ENCODE assay signal across 1 cellular context in the genomic region with DNA sequence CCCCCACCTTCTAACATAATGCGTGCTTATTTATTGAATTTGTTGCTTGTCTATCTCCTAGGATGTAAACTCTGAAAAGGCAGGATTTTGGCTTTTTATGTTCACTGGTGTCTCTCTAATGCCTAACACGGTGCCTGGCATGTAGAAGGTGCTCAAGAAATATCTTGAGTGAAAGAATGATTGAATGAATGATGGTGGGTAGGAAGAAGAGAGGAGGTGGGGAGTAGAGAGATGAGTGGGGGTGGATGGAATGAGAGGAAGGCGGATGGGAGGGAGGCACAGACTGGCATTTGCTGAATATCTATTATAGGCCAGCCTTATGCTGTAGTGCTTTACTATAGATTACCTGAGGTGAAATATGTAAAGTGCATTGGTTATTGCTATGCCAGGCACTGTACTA.
TF ChIP-seq lines count a peak whose summit lies in the region.

No MANE protein-coding gene starts in this region.

TF ChIP-seq in HCT116, 20 proteins besides CTCF, POLR2A, EP300 and RAD21:
- TF ChIP-seq YY1 (IDR thresholded peaks at IDR 0.05; ENCODE audit: extremely low read depth, insufficient replicate concordance, low read depth, low read length) (no peak), SIN3A (IDR thresholded peaks at IDR 0.05; ENCODE audit: low read depth) (no peak), SP1 (IDR thresholded peaks at IDR 0.05; ENCODE audit: low read depth) (no peak), FOSL1 (IDR thresholded peaks at IDR 0.05; ENCODE audit: low read depth) (no peak), POLR2AphosphoS5 (IDR thresholded peaks at IDR 0.05; ENCODE audit: low read depth, low read length) (no peak), TCF7L2 (IDR thresholded peaks at IDR 0.05; ENCODE audit: borderline replicate concordance, extremely low read depth, insufficient read depth, insufficient read length) (no peak), CEBPB (IDR thresholded peaks at IDR 0.05; ENCODE audit: low read depth) (no peak), SRF (IDR thresholded peaks at IDR 0.05; ENCODE audit: low read depth) (no peak), REST (IDR thresholded peaks at IDR 0.05; ENCODE audit: low read depth) (no peak), MAX (IDR thresholded peaks at IDR 0.05) (no peak), ZFX (IDR thresholded peaks at IDR 0.05) (no peak), ZNF274 (IDR thresholded peaks at IDR 0.05; ENCODE audit: low read depth, low read length) (no peak), EZH2 (IDR thresholded peaks at IDR 0.05) (no peak), JUND (IDR thresholded peaks at IDR 0.05) (no peak), CBX3 (IDR thresholded peaks at IDR 0.05; ENCODE audit: low read depth) (no peak)
- TF ChIP-seq, protein P1, sequence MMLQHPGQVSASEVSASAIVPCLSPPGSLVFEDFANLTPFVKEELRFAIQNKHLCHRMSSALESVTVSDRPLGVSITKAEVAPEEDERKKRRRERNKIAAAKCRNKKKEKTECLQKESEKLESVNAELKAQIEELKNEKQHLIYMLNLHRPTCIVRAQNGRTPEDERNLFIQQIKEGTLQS (IDR thresholded peaks at IDR 0.05): no peak
TF ChIP-seq in HCT116: peak in this region for 0.
